Comparison of ENCODE assay signal across 8 cellular contexts in the genomic region with DNA sequence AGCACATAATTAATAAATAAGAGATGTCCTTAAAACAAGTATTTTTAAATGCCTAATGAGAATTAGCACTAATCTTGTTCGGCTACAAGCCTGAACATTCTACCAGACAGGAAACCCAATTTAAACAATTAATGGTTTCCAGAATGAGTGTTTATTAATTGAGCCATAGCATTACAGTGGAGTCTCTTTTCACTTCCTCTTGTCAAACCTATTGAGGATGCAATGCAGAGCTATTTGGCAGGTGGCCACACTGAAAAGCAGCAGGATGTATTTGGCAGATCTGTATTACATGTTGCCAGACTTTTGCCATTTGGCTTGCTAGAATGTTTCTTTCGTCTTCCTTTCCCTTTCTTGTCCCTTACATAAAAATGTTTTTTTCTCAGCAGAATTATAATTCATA.
A peak's percentile ranks its signal among the peaks of the same experiment; 100 is the strongest.
DNase-seq lines count a peak whose midpoint lies in the region; ATAC-seq and TF ChIP-seq lines count a peak whose summit lies in the region.

No MANE protein-coding gene starts in this region.

- TF ChIP-seq CTCF in fibroblast of pulmonary artery (IDR thresholded peaks at IDR 0.05; ENCODE audit: low read length, missing control alignments) = no peak

- no peak overlapping the region for H3K4me3 ChIP-seq in fibroblast of pulmonary artery (replicated peaks; ENCODE audit: low read depth, low read length)

- ATAC-seq in GM19023 (IDR thresholded peaks at IDR 0.05; ENCODE audit: unreplicated experiment) (peak; percentile 59), HG03045 (IDR thresholded peaks at IDR 0.05; ENCODE audit: unreplicated experiment) (peak; percentile 65), left lobe of liver (no peak)

- DNase-seq in A172 (ENCODE audit: low spot score) = peak; percentile 14
- peak; percentile 72 for DNase-seq in NCI-H2171 treated with DMSO at 0.1 percent for 48 hours (lab: John Stamatoyannopoulos, UW)
- peak; percentile 86 for DNase-seq in fibroblast of pulmonary artery (ENCODE audit: low read depth)
- no peak for DNase-seq in HPDE6-E6E7 (ENCODE audit: extremely low spot score)
- no peak for DNase-seq in stimulated activated naive CD4-positive, alpha-beta T cell (lab: John Stamatoyannopoulos, UW)
- no peak for DNase-seq in left lobe of liver (ENCODE audit: low spot score)

Comparison
In these comparisons a context has a peak if more than half of its experiments do, and no peak if none do; other contexts are left out.
1. DNase-seq: peak in A172 (single experiment), NCI-H2171 treated with DMSO at 0.1 percent for 48 hours (single experiment) and fibroblast of pulmonary artery (single experiment); none in HPDE6-E6E7 (single experiment), stimulated activated naive CD4-positive, alpha-beta T cell (0 of 6) and left lobe of liver (single experiment).